In genomic region chr12:132624910-132625630, GRCh38 we compare ENCODE assay signal across 19 cellular contexts. TPM values are rescaled to one million over a fixed set of nuclear protein-coding genes. Genes with fewer than 3 reads are reported as not detected.
DNase-seq lines count a peak whose midpoint lies in the region; ATAC-seq and TF ChIP-seq lines count a peak whose summit lies in the region.
"Had no signal": no experiment of that assay in that cellular context is flagged by ENCODE, and none has a peak within 500 bp of the region (broad histone marks: within the 10 kb centered on the region; RNA-seq: fewer than 3 reads in every experiment).

No MANE protein-coding gene starts in this region.

- peak overlapping the region; percentile 3 for H3K27ac Mint-ChIP-seq in activated naive CD8-positive, alpha-beta T cell treated with anti-CD3 and anti-CD28 coated beads for 36 hours
- H3K27ac Mint-ChIP-seq in activated naive CD8-positive, alpha-beta T cell treated with anti-CD3 and anti-CD28 coated beads, Interleukin-2, amount 50 U/mL, for 24 hours: no peak overlapping the region
- peak overlapping the region; percentile 80 for H3K27ac Mint-ChIP-seq in nephron progenitor cell
- no peak overlapping the region for H3K27ac Mint-ChIP-seq in type B pancreatic cell
- H3K27ac Mint-ChIP-seq in WTC11: no peak overlapping the region
- H3K27ac Mint-ChIP-seq: B cell; CD4-positive, alpha-beta T cell; GM23338 had no signal

- no peaks in the 10 kb centered on the region for H3K4me1 Mint-ChIP-seq in activated naive CD8-positive, alpha-beta T cell treated with anti-CD3 and anti-CD28 coated beads for 36 hours
- H3K4me1 Mint-ChIP-seq in activated naive CD8-positive, alpha-beta T cell treated with anti-CD3 and anti-CD28 coated beads, Interleukin-2, amount 50 U/mL, for 24 hours: no peaks in the 10 kb centered on the region
- H3K4me1 Mint-ChIP-seq in nephron progenitor cell (peaks cover 30% of the 10 kb centered on the region), type B pancreatic cell (ENCODE audit: unreplicated experiment) (peaks cover 16% of the 10 kb centered on the region), WTC11 (no peaks in the 10 kb centered on the region)
- H3K4me1 Mint-ChIP-seq: B cell had no signal

- DNase-seq in activated naive CD8-positive, alpha-beta T cell treated with anti-CD3 and anti-CD28 coated beads for 36 hours: no peak
- no peak for DNase-seq in activated naive CD8-positive, alpha-beta T cell treated with anti-CD3 and anti-CD28 coated beads, Interleukin-2, amount 50 U/mL, for 24 hours
- DNase-seq in coronary artery (ENCODE audit: low spot score) (peak; percentile 50), nephron progenitor cell (no peak), type B pancreatic cell (ENCODE audit: extremely low spot score, unreplicated experiment) (peak; percentile 62), WTC11 (ENCODE audit: low spot score) (no peak), D341Med (ENCODE audit: low spot score) (no peak)
- no peak for DNase-seq in activated effector memory CD4-positive, alpha-beta T cell treated with Interleukin-2 at 50 U/mL for 16 hours
- DNase-seq: ACHN; C1 segment of cervical spinal cord; Calu3; CD4-positive, alpha-beta T cell; DMS79; H9 had no signal

- H3K4me3 ChIP-seq in coronary artery: no peak overlapping the region
- H3K4me3 ChIP-seq: GM23338 had no signal

- H3K27me3 Mint-ChIP-seq in activated naive CD8-positive, alpha-beta T cell treated with anti-CD3 and anti-CD28 coated beads for 36 hours: peaks cover 6% of the 10 kb centered on the region
- peaks cover 5% of the 10 kb centered on the region for H3K27me3 Mint-ChIP-seq in activated naive CD8-positive, alpha-beta T cell treated with anti-CD3 and anti-CD28 coated beads, Interleukin-2, amount 50 U/mL, for 24 hours
- peaks cover 15% of the 10 kb centered on the region for H3K27me3 Mint-ChIP-seq in nephron progenitor cell (ENCODE audit: low read depth, poor library complexity)
- H3K27me3 Mint-ChIP-seq in type B pancreatic cell: peaks cover 6% of the 10 kb centered on the region
- H3K27me3 Mint-ChIP-seq in WTC11 (ENCODE audit: low read depth): peaks cover 8% of the 10 kb centered on the region; the same call in 1 of the 2 replicates

- POLR2A ChIA-PET in WTC11 (lab: Charles Lee): no interaction called here

- CTCF ChIA-PET in WTC11 (lab: Charles Lee): no interaction called here

- H3K9me3 Mint-ChIP-seq in activated naive CD8-positive, alpha-beta T cell treated with anti-CD3 and anti-CD28 coated beads for 36 hours: no peaks in the 10 kb centered on the region
- H3K9me3 Mint-ChIP-seq in activated naive CD8-positive, alpha-beta T cell treated with anti-CD3 and anti-CD28 coated beads, Interleukin-2, amount 50 U/mL, for 24 hours: no peaks in the 10 kb centered on the region
- H3K9me3 Mint-ChIP-seq in nephron progenitor cell (no peaks in the 10 kb centered on the region), type B pancreatic cell (no peaks in the 10 kb centered on the region), WTC11 (no peaks in the 10 kb centered on the region)
- H3K9me3 Mint-ChIP-seq: CD4-positive, alpha-beta T cell; GM23338; H9 had no signal

- ATAC-seq in activated naive CD8-positive, alpha-beta T cell treated with anti-CD3 and anti-CD28 coated beads, Interleukin-2, amount 50 U/mL, for 24 hours: no peak
- ATAC-seq in WTC11: no peak
- ATAC-seq: GM23338 had no signal

- H3K27ac ChIP-seq in coronary artery: no peak overlapping the region

- peaks cover 17% of the 10 kb centered on the region for H3K36me3 Mint-ChIP-seq in activated naive CD8-positive, alpha-beta T cell treated with anti-CD3 and anti-CD28 coated beads for 36 hours
- peaks cover 22% of the 10 kb centered on the region for H3K36me3 Mint-ChIP-seq in activated naive CD8-positive, alpha-beta T cell treated with anti-CD3 and anti-CD28 coated beads, Interleukin-2, amount 50 U/mL, for 24 hours (ENCODE audit: low read depth)
- H3K36me3 Mint-ChIP-seq in nephron progenitor cell (ENCODE audit: low read depth) (peaks cover 32% of the 10 kb centered on the region), type B pancreatic cell (peaks cover 18% of the 10 kb centered on the region), WTC11 (peaks cover 30% of the 10 kb centered on the region)

- no peak for TF ChIP-seq CTCF in coronary artery (IDR thresholded peaks at IDR 0.05)
- no peak for TF ChIP-seq CTCF in nephron progenitor cell (IDR thresholded peaks at IDR 0.05)
- TF ChIP-seq CTCF in type B pancreatic cell (conservative IDR thresholded peaks at IDR 0.05): no peak
- TF ChIP-seq CTCF in WTC11 (IDR thresholded peaks at IDR 0.05): no peak

- no peak overlapping the region for H3K4me3 Mint-ChIP-seq in activated naive CD8-positive, alpha-beta T cell treated with anti-CD3 and anti-CD28 coated beads for 36 hours
- no peak overlapping the region for H3K4me3 Mint-ChIP-seq in activated naive CD8-positive, alpha-beta T cell treated with anti-CD3 and anti-CD28 coated beads, Interleukin-2, amount 50 U/mL, for 24 hours
- H3K4me3 Mint-ChIP-seq in nephron progenitor cell (peak overlapping the region; percentile 32), type B pancreatic cell (no peak overlapping the region), WTC11 (no peak overlapping the region)
- H3K4me3 Mint-ChIP-seq: B cell; CD4-positive, alpha-beta T cell; GM23338; H9 had no signal

TF ChIP-seq in WTC11, 78 proteins besides CTCF, POLR2A, EP300 and RAD21:
- TF ChIP-seq RORB (CRISPR knock-in tag; IDR thresholded peaks at IDR 0.05) (no peak), ZNF219 (CRISPR knock-in tag; IDR thresholded peaks at IDR 0.05; ENCODE audit: borderline replicate concordance) (no peak), USF1 (CRISPR knock-in tag; IDR thresholded peaks at IDR 0.05) (no peak), PRDM15 (CRISPR knock-in tag; IDR thresholded peaks at IDR 0.05) (no peak), NFYB (CRISPR knock-in tag; conservative IDR thresholded peaks at IDR 0.05; ENCODE audit: low read depth) (no peak), GTF2I (CRISPR knock-in tag; conservative IDR thresholded peaks at IDR 0.05) (no peak), STAT6 (CRISPR knock-in tag; conservative IDR thresholded peaks at IDR 0.05; ENCODE audit: low read depth) (no peak), ZNF317 (CRISPR knock-in tag; IDR thresholded peaks at IDR 0.05; ENCODE audit: borderline replicate concordance, low read depth) (no peak)

RNA-seq across cellular contexts. Expression of gene P2RX2, which starts 6.5 kb away (rescaled TPM):
- not detected for total RNA-seq in activated naive CD8-positive, alpha-beta T cell treated with anti-CD3 and anti-CD28 coated beads for 36 hours
- total RNA-seq in type B pancreatic cell (ENCODE audit: low replicate concordance) (2.8 and 5.4 TPM in 2 replicates), WTC11 (2021) (1.6 to 2.6 TPM (median 2.1 TPM) in 3 replicates)
- total RNA-seq: A172; B cell; Calu3; CD4-positive, alpha-beta T cell; HT1080 had no signal

RNA-seq across cellular contexts. Expression of gene LRCOL1, which starts 14.7 kb away (rescaled TPM):
- total RNA-seq in activated naive CD8-positive, alpha-beta T cell treated with anti-CD3 and anti-CD28 coated beads for 36 hours: not detected
- total RNA-seq in type B pancreatic cell (ENCODE audit: low replicate concordance) (not detected in 2 replicates), WTC11 (2021) (0.24 TPM in 1 of 3 replicates, not detected in the others)
- total RNA-seq: B cell; Calu3; CD4-positive, alpha-beta T cell; G401; H9; HT1080 had no signal

Comparison
In these comparisons a context has a peak if more than half of its experiments do, and no peak if none do; other contexts are left out.
1. H3K27ac Mint-ChIP-seq: peak in activated naive CD8-positive, alpha-beta T cell treated with anti-CD3 and anti-CD28 coated beads for 36 hours (single experiment) and nephron progenitor cell (single experiment); none in activated naive CD8-positive, alpha-beta T cell treated with anti-CD3 and anti-CD28 coated beads, Interleukin-2, amount 50 U/mL, for 24 hours (single experiment), type B pancreatic cell (single experiment) and WTC11 (single experiment).
2. DNase-seq: peak in coronary artery (single experiment) and type B pancreatic cell (single experiment); none in activated naive CD8-positive, alpha-beta T cell treated with anti-CD3 and anti-CD28 coated beads for 36 hours (single experiment), activated naive CD8-positive, alpha-beta T cell treated with anti-CD3 and anti-CD28 coated beads, Interleukin-2, amount 50 U/mL, for 24 hours (single experiment), nephron progenitor cell (single experiment), WTC11 (single experiment), activated effector memory CD4-positive, alpha-beta T cell treated with Interleukin-2 at 50 U/mL for 16 hours (single experiment) and D341Med (single experiment).